ENCODE assay signal across 31 cellular contexts in the genomic region with DNA sequence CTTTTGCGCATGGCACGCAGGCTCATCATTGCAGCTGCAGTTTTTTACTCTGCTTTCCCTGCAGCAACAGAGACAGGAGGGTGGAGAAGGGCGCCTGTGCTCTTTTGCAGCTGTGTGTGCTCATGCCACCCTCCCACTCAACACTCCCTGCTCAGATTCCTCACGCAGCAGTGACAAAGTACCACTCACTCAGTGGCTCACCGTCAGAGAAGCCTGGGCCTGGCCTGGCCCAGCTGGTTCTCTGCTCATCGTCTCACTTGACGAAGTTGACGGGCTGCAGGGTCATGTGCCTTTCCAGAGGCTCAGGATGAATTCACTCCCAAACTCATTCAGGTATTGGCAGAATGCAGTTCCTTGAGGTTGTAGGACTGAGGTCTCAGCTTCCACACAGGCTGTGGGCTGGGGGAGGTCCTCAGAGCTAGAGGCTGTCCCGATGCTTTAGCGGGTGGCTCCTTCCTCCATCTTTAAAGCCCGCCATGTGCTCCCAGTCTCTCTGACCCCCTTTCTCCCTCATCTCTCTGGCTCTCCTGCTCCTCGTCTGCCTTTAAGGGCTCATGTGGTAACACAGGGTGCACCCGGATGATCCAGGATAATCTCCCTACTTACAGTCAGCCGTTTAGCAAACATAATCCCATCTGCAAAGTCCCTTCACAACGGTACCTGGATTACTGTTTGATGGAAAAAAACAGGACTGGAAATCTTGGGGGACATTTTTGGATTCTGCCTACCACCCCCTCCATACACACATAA. TPM values are rescaled to one million over a fixed set of nuclear protein-coding genes. Genes with fewer than 3 reads are reported as not detected.
DNase-seq lines count a peak whose midpoint lies in the region; ATAC-seq and TF ChIP-seq lines count a peak whose summit lies in the region.
"Had no signal": no experiment of that assay in that cellular context is flagged by ENCODE, and none has a peak within 500 bp of the region (broad histone marks: within the 10 kb centered on the region; RNA-seq: fewer than 3 reads in every experiment).

No MANE protein-coding gene starts in this region.

- no peak overlapping the region for H3K27ac ChIP-seq in sigmoid colon
- no peak overlapping the region for H3K27ac ChIP-seq in gastrocnemius medialis
- H3K27ac ChIP-seq: A549, GM23248, SJSA1 had no signal

- ATAC-seq in gastrocnemius medialis (no peak), HG03565 (IDR thresholded peaks at IDR 0.05; ENCODE audit: unreplicated experiment) (no peak)
- ATAC-seq: A549, GM12878, HepG2, PC-3, Right ventricle myocardium inferior had no signal

- no peaks in the 10 kb centered on the region for H3K27me3 ChIP-seq in sigmoid colon
- H3K27me3 ChIP-seq in gastrocnemius medialis = peaks cover 0 to 6% (median 0%) of the 10 kb centered on the region in 3 donors
- H3K27me3 ChIP-seq: SJSA1 had no signal

- no peak for TF ChIP-seq POLR2A in sigmoid colon (IDR thresholded peaks at IDR 0.05)
- TF ChIP-seq POLR2A in gastrocnemius medialis (IDR thresholded peaks at IDR 0.05) = no peak

- no peak for TF ChIP-seq CTCF in brain (conservative IDR thresholded peaks at IDR 0.05)
- no peak for TF ChIP-seq CTCF in sigmoid colon (IDR thresholded peaks at IDR 0.05)
- no peak for TF ChIP-seq CTCF in gastrocnemius medialis (IDR thresholded peaks at IDR 0.05 in 4 of 5, conservative IDR thresholded peaks at IDR 0.05 in 1 of 5)

- in situ Hi-C loops in gastrocnemius medialis (cut with MboI; ENCODE audit: low sequenced_read_pairs in 4 of 4) = no loop called here

- WGBS in sigmoid colon, 2 donors = 94% methylated on average over 15 of the region's 15 CpGs

- H3K4me3 Mint-ChIP-seq in brain = no peak overlapping the region
- H3K4me3 Mint-ChIP-seq: CD4-positive, alpha-beta memory T cell; H9 had no signal

- H3K36me3 ChIP-seq in sigmoid colon (no peaks in the 10 kb centered on the region), gastrocnemius medialis (no peaks in the 10 kb centered on the region)
- H3K36me3 ChIP-seq: SJSA1 had no signal

- H3K27ac Mint-ChIP-seq in brain = peak overlapping the region in 3 of 5 experiments; percentile 37 to 63 (median 59)
- H3K27ac Mint-ChIP-seq: CD4-positive, alpha-beta memory T cell; H9 had no signal

- H3K4me3 ChIP-seq in sigmoid colon (no peak overlapping the region), gastrocnemius medialis (no peak overlapping the region)
- H3K4me3 ChIP-seq: A549, GM12878, GM23248, SJSA1 had no signal

- peaks cover 0 to 8% (median 0%) of the 10 kb centered on the region in 4 donors for H3K4me1 ChIP-seq in sigmoid colon
- no peaks in the 10 kb centered on the region for H3K4me1 ChIP-seq in gastrocnemius medialis
- H3K4me1 ChIP-seq: Caco-2 had no signal

- H3K9me3 ChIP-seq in sigmoid colon (no peaks in the 10 kb centered on the region), gastrocnemius medialis (no peaks in the 10 kb centered on the region)
- H3K9me3 ChIP-seq: A549, Caco-2, SJSA1 had no signal

- peaks cover 38% of the 10 kb centered on the region for H3K4me1 Mint-ChIP-seq in brain
- H3K4me1 Mint-ChIP-seq: CD4-positive, alpha-beta memory T cell had no signal

- TF ChIP-seq EP300 in sigmoid colon (IDR thresholded peaks at IDR 0.05) = no peak

- peaks cover 2 to 5% (median 5%) of the 10 kb centered on the region in 5 experiments for H3K9me3 Mint-ChIP-seq in brain
- H3K9me3 Mint-ChIP-seq: H9 had no signal

- intact Hi-C loops in sigmoid colon (cut with DNase I) (no loop called here), gastrocnemius medialis (cut with DNase I; ENCODE audit: low total_unique reads) (no loop called here)

- peaks cover 53% of the 10 kb centered on the region for H3K27me3 Mint-ChIP-seq in brain

- peak; percentile 97 for DNase-seq in NCI-H82 (lab: John Stamatoyannopoulos, UW)
- DNase-seq in left kidney (ENCODE audit: low read depth, low spot score) = peak; percentile 32
- peak; percentile 26 for DNase-seq in sigmoid colon
- DNase-seq in gastrocnemius medialis = no peak
- no peak for DNase-seq in stimulated activated CD4-positive, alpha-beta T cell treated with anti-CD3 and anti-CD28 coated beads, Interleukin-2, amount 100 ng/mL, for 48 hours
- DNase-seq: AML-193; C1 segment of cervical spinal cord; Caco-2; CD4-positive, alpha-beta memory T cell; DMS 273 treated with DMSO at 0.1 percent for 48 hours; DMS79; EL; GDM1; GM23248; H9; Karpas-422; NCI-H1092 treated with DMSO at 0.1 percent for 48 hours; NCI-H1436; NCI-H187 treated with DMSO at 0.1 percent for 48 hours; NCI-H2171 treated with DMSO at 0.1 percent for 48 hours; NCI-H748 treated with DMSO at 0.1 percent for 48 hours; NK-92 treated with Interleukin-12 subunit alpha and Interleukin-12 subunit beta, amount 100 ng/mL, for 24 hours; PC-3 had no signal

- peaks cover 11% of the 10 kb centered on the region for H3K36me3 Mint-ChIP-seq in brain
- H3K36me3 Mint-ChIP-seq: CD4-positive, alpha-beta memory T cell had no signal

RNA-seq across cellular contexts. Expression of a gene that starts 25.8 kb away (rescaled TPM):
- polyA plus RNA-seq in brain (ENCODE audit: insufficient read depth, low read depth, low replicate concordance) = 3.7 TPM
- 10 to 100 TPM; 10.7 to 17.9 (median 13.8) TPM for total RNA-seq in sigmoid colon
- polyA plus RNA-seq in sigmoid colon = 10 to 100 TPM in 1 of 3 donors, 1 to 10 TPM in 2; 4.2 to 11.9 (median 5.1) TPM
- total RNA-seq in gastrocnemius medialis = 1 to 10 TPM in 3 of 4 donors, under 1 TPM in 1; 0.97 to 2.2 (median 1.6) TPM

RNA-seq across cellular contexts. Expression of a gene that starts 40.0 kb away (rescaled TPM):
- polyA plus RNA-seq in brain (ENCODE audit: insufficient read depth, low read depth, low replicate concordance) = not detected
- total RNA-seq in sigmoid colon = not detected
- polyA plus RNA-seq in sigmoid colon = 10 to 100 TPM; 37.8 to 88.9 (median 56.2) TPM
- total RNA-seq in gastrocnemius medialis = under 1 TPM in 1 of 4 donors, not detected in 3; 0.27 TPM
- total RNA-seq: CD4-positive, alpha-beta memory T cell; GM12878; GM23248; H9; HepG2; HT1080; PC-3; Right ventricle myocardium inferior; SJSA1 had no signal
- polyA plus RNA-seq: CD4-positive, alpha-beta memory T cell; GM12878; GM23248; HepG2 had no signal

Comparison
In these comparisons a context has a peak if more than half of its experiments do, and no peak if none do; other contexts are left out.
1. DNase-seq: peak in NCI-H82 (single experiment), left kidney (single experiment) and sigmoid colon (single experiment); none in gastrocnemius medialis (0 of 2) and stimulated activated CD4-positive, alpha-beta T cell treated with anti-CD3 and anti-CD28 coated beads, Interleukin-2, amount 100 ng/mL, for 48 hours (0 of 2).